1 cellular context compared by ENCODE assay signal in genomic region chr6:16767765-16768514, GRCh38.
TF ChIP-seq lines count a peak whose summit lies in the region.

No MANE protein-coding gene starts in this region.

TF ChIP-seq in endothelial cell of umbilical vein, 7 proteins besides CTCF, POLR2A, EP300 and RAD21:
- TF ChIP-seq EZH2 (IDR thresholded peaks at IDR 0.05; ENCODE audit: borderline replicate concordance, low read depth, low read length, severe bottlenecking): no peak
- no peak for TF ChIP-seq JUN (IDR thresholded peaks at IDR 0.05; ENCODE audit: borderline replicate concordance, insufficient read depth, insufficient read length, low read depth)
- no peak for TF ChIP-seq FOS (IDR thresholded peaks at IDR 0.05; ENCODE audit: borderline replicate concordance, insufficient read depth, low read length)
- no peak for TF ChIP-seq GATA2 (IDR thresholded peaks at IDR 0.05; ENCODE audit: insufficient read depth, insufficient read length, low read depth, low read length)
- no peak for TF ChIP-seq MYC (IDR thresholded peaks at IDR 0.05; ENCODE audit: low read depth, low read length)
- no peak for TF ChIP-seq POLR2AphosphoS5 (IDR thresholded peaks at IDR 0.05; ENCODE audit: insufficient read depth, low read depth, low read length)
- no peak for TF ChIP-seq MAX (IDR thresholded peaks at IDR 0.05; ENCODE audit: insufficient read depth, insufficient read length)
